Comparison of ENCODE assay signal across 8 cellular contexts in the genomic region with DNA sequence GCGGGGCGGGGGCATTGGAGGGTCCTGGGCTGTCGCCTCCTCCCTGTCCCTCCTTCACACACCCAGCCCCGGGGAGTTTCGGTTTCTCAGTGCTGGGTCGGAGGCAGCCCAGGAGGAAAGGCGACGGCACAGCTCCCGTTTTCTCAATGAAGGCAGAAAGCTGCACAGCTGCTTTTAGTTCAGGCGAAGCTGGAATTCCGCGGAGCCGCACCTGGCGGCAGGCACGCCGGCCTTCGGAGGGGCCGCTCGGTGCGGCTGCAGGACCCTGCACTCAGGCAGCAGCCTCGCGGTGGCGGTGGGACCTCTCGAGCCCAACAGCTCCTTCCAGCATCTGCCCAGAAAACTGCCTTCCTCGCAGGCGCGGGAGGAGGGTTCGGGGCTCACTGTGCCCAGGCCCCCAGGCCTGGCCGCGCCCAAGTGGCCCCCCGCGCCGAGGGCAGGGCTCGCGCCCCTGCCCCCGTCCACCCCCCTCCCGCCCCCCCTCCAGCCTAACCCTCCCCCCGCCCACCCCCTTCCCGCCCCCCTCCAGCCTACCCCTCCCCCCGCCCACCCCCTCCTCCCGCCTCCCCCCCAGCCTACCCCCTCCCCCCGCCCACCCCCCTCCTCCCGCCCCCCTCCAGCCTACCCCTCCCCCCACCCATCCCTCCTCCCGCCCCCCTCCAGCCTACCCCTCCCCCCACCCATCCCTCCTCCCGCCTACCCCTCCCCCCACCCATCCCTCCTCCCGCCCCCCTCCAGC. TPM values are rescaled to one million over a fixed set of nuclear protein-coding genes. Genes with fewer than 3 reads are reported as not detected.
DNase-seq lines count a peak whose midpoint lies in the region; ATAC-seq and TF ChIP-seq lines count a peak whose summit lies in the region.

No MANE protein-coding gene starts in this region.

- H3K4me3 ChIP-seq in CD4-positive, alpha-beta memory T cell (ENCODE audit: low read length in 2 of 2), result peak overlapping the region in 1 of 2 donors; percentile 40
- H3K4me3 ChIP-seq in MG63, result peak overlapping the region; percentile 51

- peaks cover 11% of the 10 kb centered on the region for H3K27me3 ChIP-seq in CD4-positive, alpha-beta memory T cell (ENCODE audit: insufficient read depth, low read length)
- peaks cover 4% of the 10 kb centered on the region; the same call in 1 of the 2 replicates for H3K27me3 ChIP-seq in MG63

- no peak for DNase-seq in CD4-positive, alpha-beta memory T cell
- no peak for DNase-seq in MG63
- no peak for DNase-seq in effector memory CD8-positive, alpha-beta T cell
- DNase-seq in osteocyte (ENCODE audit: extremely low spot score, unreplicated experiment), result no peak
- no peak for DNase-seq in stimulated activated CD4-positive, alpha-beta T cell treated with anti-CD3 and anti-CD28 coated beads, Interleukin-2, amount 100 ng/mL, for 24 hours

- H3K36me3 ChIP-seq in CD4-positive, alpha-beta memory T cell (ENCODE audit: insufficient read depth, low read length), result no peaks in the 10 kb centered on the region
- no peaks in the 10 kb centered on the region for H3K36me3 ChIP-seq in MG63

- H3K4me1 ChIP-seq in CD4-positive, alpha-beta memory T cell (ENCODE audit: insufficient read depth, low read length), result peaks cover 10% of the 10 kb centered on the region

- H3K9me3 ChIP-seq in CD4-positive, alpha-beta memory T cell (ENCODE audit: control insufficient read depth in 1 of 2, low read length in 2 of 2), result no peaks in the 10 kb centered on the region
- H3K9me3 ChIP-seq in MG63, result no peaks in the 10 kb centered on the region

- CTCF ChIA-PET in CD4-positive, alpha-beta memory T cell (lab: Charles Lee; ENCODE audit: partially characterized antibody), result no interaction called here

- peaks cover 12 to 27% (median 19%) of the 10 kb centered on the region in 4 donors for H3K4me1 Mint-ChIP-seq in CD4-positive, alpha-beta memory T cell
- peaks cover 12 to 18% of the 10 kb centered on the region in 2 donors for H3K4me1 Mint-ChIP-seq in effector memory CD8-positive, alpha-beta T cell (ENCODE audit: low read depth in 2 of 2)
- peaks cover 12% of the 10 kb centered on the region for H3K4me1 Mint-ChIP-seq in osteocyte (ENCODE audit: unreplicated experiment)

- no peak for TF ChIP-seq CTCF in osteocyte (IDR thresholded peaks at IDR 0.05)

- ATAC-seq in effector memory CD8-positive, alpha-beta T cell (replicated peaks), result no peak
- no peak for ATAC-seq in GM18861 (IDR thresholded peaks at IDR 0.05; ENCODE audit: unreplicated experiment)
- ATAC-seq in HG03135 (IDR thresholded peaks at IDR 0.05; ENCODE audit: unreplicated experiment), result no peak
- ATAC-seq in HG03354 (IDR thresholded peaks at IDR 0.05; ENCODE audit: poor library complexity, severe bottlenecking, unreplicated experiment), result no peak

- H3K36me3 Mint-ChIP-seq in CD4-positive, alpha-beta memory T cell, result no peaks in the 10 kb centered on the region
- no peaks in the 10 kb centered on the region for H3K36me3 Mint-ChIP-seq in effector memory CD8-positive, alpha-beta T cell (ENCODE audit: insufficient read depth)
- peaks cover 2% of the 10 kb centered on the region for H3K36me3 Mint-ChIP-seq in osteocyte (ENCODE audit: unreplicated experiment)

- H3K27ac Mint-ChIP-seq in CD4-positive, alpha-beta memory T cell, result no peak overlapping the region
- no peak overlapping the region for H3K27ac Mint-ChIP-seq in effector memory CD8-positive, alpha-beta T cell
- no peak overlapping the region for H3K27ac Mint-ChIP-seq in osteocyte (ENCODE audit: unreplicated experiment)

- intact Hi-C loops in CD4-positive, alpha-beta memory T cell (cut with micrococcal nuclease), result no loop called here

- H3K27ac ChIP-seq in CD4-positive, alpha-beta memory T cell (ENCODE audit: low read depth, low read length), result no peak overlapping the region

- H3K9me3 Mint-ChIP-seq in CD4-positive, alpha-beta memory T cell, result peaks cover 0 to 4% (median 0%) of the 10 kb centered on the region in 8 donors
- no peaks in the 10 kb centered on the region for H3K9me3 Mint-ChIP-seq in effector memory CD8-positive, alpha-beta T cell
- no peaks in the 10 kb centered on the region for H3K9me3 Mint-ChIP-seq in osteocyte (ENCODE audit: unreplicated experiment)

- POLR2A ChIA-PET in CD4-positive, alpha-beta memory T cell (lab: Charles Lee; ENCODE audit: partially characterized antibody), result no interaction called here

- H3K4me3 Mint-ChIP-seq in CD4-positive, alpha-beta memory T cell, result peak overlapping the region in 6 of 8 donors; percentile 59 to 81 (median 72)
- peak overlapping the region; percentile 39 to 68 for H3K4me3 Mint-ChIP-seq in effector memory CD8-positive, alpha-beta T cell
- peak overlapping the region; percentile 61 for H3K4me3 Mint-ChIP-seq in osteocyte (ENCODE audit: unreplicated experiment)

- H3K27me3 Mint-ChIP-seq in CD4-positive, alpha-beta memory T cell, result peaks cover 24 to 30% of the 10 kb centered on the region in 2 donors
- peaks cover 40 to 52% of the 10 kb centered on the region in 2 donors for H3K27me3 Mint-ChIP-seq in effector memory CD8-positive, alpha-beta T cell
- peaks cover 34% of the 10 kb centered on the region for H3K27me3 Mint-ChIP-seq in osteocyte (ENCODE audit: unreplicated experiment)

RNA-seq across cellular contexts. Expression of a gene that starts 4.8 kb away (rescaled TPM):
- not detected for total RNA-seq in CD4-positive, alpha-beta memory T cell
- not detected for polyA plus RNA-seq in CD4-positive, alpha-beta memory T cell
- total RNA-seq in MG63 (2014; rRNA removed; shearing (Covaris generic); ENCODE audit: low replicate concordance), result 0.56 TPM in 1 of 2 replicates, not detected in the other
- total RNA-seq in osteocyte, result not detected in 2 replicates
